14 cellular contexts compared by ENCODE assay signal in the genomic region with DNA sequence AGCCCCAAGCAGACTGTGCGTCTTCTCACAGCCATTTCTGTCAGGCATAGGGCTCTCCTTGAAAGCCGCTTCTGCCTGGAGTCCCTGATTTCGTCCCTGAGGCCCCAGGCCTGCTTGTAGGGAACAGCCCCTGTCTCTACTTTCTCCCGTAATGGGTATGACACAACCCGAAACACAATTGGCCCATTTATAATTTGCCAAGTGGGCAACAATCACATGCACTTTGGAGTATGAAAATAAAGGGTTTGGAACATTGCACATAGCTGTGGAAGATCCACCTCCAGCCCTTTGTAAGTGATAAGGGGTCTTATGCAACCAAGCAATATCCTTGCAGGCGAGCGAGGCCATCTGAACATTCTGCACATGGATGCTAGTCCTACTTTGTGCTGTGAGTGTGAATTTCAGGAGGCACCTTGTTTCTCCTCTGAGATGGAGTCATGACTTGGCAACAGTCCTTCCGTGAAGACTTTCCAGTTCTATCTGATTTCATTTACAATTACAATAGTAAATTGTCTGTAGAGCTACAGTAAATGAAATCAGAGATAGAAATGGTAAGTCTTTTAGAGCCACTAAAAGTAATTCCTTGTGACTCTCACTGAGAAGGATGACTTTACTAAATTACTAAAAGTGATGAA.
A peak's percentile ranks its signal among the peaks of the same experiment; 100 is the strongest.
DNase-seq lines count a peak whose midpoint lies in the region; ATAC-seq and TF ChIP-seq lines count a peak whose summit lies in the region.
"Had no signal": no experiment of that assay in that cellular context is flagged by ENCODE, and none has a peak within 500 bp of the region (broad histone marks: within the 10 kb centered on the region; RNA-seq: fewer than 3 reads in every experiment).

No MANE protein-coding gene starts in this region.

- H2AFZ ChIP-seq in SK-N-SH (ENCODE audit: low read depth) = peak overlapping the region; percentile 0; the same call in 1 of the 2 replicates

- H3F3A ChIP-seq in SK-N-SH (replicated peaks; ENCODE audit: insufficient read depth) = peaks cover 44% of the 10 kb centered on the region

- TF ChIP-seq CTCF in AG04450 (IDR thresholded peaks at IDR 0.05; ENCODE audit: low read depth, low read length) (no peak), SK-N-SH (IDR thresholded peaks at IDR 0.05) (no peak), psoas muscle (IDR thresholded peaks at IDR 0.05) (no peak), BE2C (IDR thresholded peaks at IDR 0.05; ENCODE audit: low read depth, low read length) (no peak)

- H3K27me3 ChIP-seq in AG04450 (ENCODE audit: control insufficient read depth, insufficient read depth, low read length) (no peaks in the 10 kb centered on the region), SK-N-SH (ENCODE audit: insufficient read depth) (no peaks in the 10 kb centered on the region), psoas muscle (ENCODE audit: insufficient read depth in 3 of 3, low read length in 2 of 3) (no peaks in the 10 kb centered on the region), BE2C (no peaks in the 10 kb centered on the region)

- H3K36me3 ChIP-seq in SK-N-SH (replicated peaks in 1 of 2; ENCODE audit: control insufficient read depth in 1 of 2, insufficient read depth in 2 of 2, low read length in 1 of 2) (no peaks in the 10 kb centered on the region), psoas muscle (ENCODE audit: insufficient read depth in 1 of 2, low read depth in 1 of 2) (no peaks in the 10 kb centered on the region), BE2C (no peaks in the 10 kb centered on the region)

- H3K9ac ChIP-seq in SK-N-SH = peak overlapping the region; percentile 68; the same call in 1 of the 2 replicates

- 0 out of 4 replicates have a peak, but pooled peaks of 1 of the 2 experiments have one; percentile 24 for TF ChIP-seq EP300 in SK-N-SH (IDR thresholded peaks at IDR 0.05; ENCODE audit: borderline replicate concordance in 1 of 2, low read depth in 1 of 2, low read length in 1 of 2)

- peaks cover 4% of the 10 kb centered on the region for H3K9me3 ChIP-seq in AG04450 (ENCODE audit: control insufficient read depth, insufficient read depth, low read length)
- no peaks in the 10 kb centered on the region for H3K9me3 ChIP-seq in SK-N-SH
- no peaks in the 10 kb centered on the region for H3K9me3 ChIP-seq in psoas muscle
- no peaks in the 10 kb centered on the region for H3K9me3 ChIP-seq in BE2C

- no peak for TF ChIP-seq RAD21 in SK-N-SH (IDR thresholded peaks at IDR 0.05; ENCODE audit: low read length)

- H3K4me2 ChIP-seq in SK-N-SH = 0 out of 2 replicates have a peak overlapping the region, but pooled peaks have one; percentile 59

- no peaks in the 10 kb centered on the region for H3K79me2 ChIP-seq in SK-N-SH (ENCODE audit: insufficient read depth)

- H4K20me1 ChIP-seq in SK-N-SH (ENCODE audit: insufficient read depth) = no peaks in the 10 kb centered on the region

- WGBS in SK-N-SH (ENCODE audit: low lambda C conversion rate) = 81% methylated on average over 6 of the region's 8 CpGs
- whole genome bisulfite sequencing in psoas muscle, 3 donors = 53 to 79% (median 62%) methylated on average over 8 of the region's 8 CpGs

- no peak for ATAC-seq in psoas muscle

- no peaks in the 10 kb centered on the region for H3K9me2 ChIP-seq in SK-N-SH

- H3K4me3 ChIP-seq in AG04450 (ENCODE audit: low read depth, low read length) = no peak overlapping the region
- no peak overlapping the region for H3K4me3 ChIP-seq in SK-N-SH (ENCODE audit: low read depth in 2 of 2, low read length in 1 of 2)
- H3K4me3 ChIP-seq in psoas muscle = no peak overlapping the region
- H3K4me3 ChIP-seq in BE2C (ENCODE audit: low read depth, low read length) = no peak overlapping the region

- POLR2A ChIA-PET in AG04450 (lab: Yijun Ruan, JAX) (interaction anchor here (1.0 to 2.5 kb wide), 3 partner anchors 22 to 242 kb away, joined by 3 to 19 read pairs (median 13); no protein-coding TSS in a partner anchor), SK-N-SH (lab: Yijun Ruan, JAX) (no interaction called here)

- DNase-seq in AG04450 (ENCODE audit: low read depth, low spot score) (no peak), SK-N-SH (no peak), fibroblast of peridontal ligament (ENCODE audit: extremely low read depth) (peak; percentile 47), psoas muscle (no peak), BE2C (no peak), Ammon's horn (ENCODE audit: low spot score) (no peak), H4 (ENCODE audit: low spot score) (no peak)
- DNase-seq in activated CD4-positive, CD25-positive, alpha-beta regulatory T cell (lab: John Stamatoyannopoulos, UW) = no peak
- DNase-seq: effector CD4-positive, alpha-beta T cell; islet precursor cell; NCI-H187 treated with DMSO at 0.1 percent for 48 hours; NCI-H510A treated with DMSO at 0.1 percent for 48 hours; T-helper 9 cell had no signal

- H3K27ac ChIP-seq in AG04450 (ENCODE audit: low read depth, low read length) = peak overlapping the region; percentile 96
- peak overlapping the region; percentile 90 to 99; a peak in 3 of 4 replicates for H3K27ac ChIP-seq in SK-N-SH (ENCODE audit: low read depth in 2 of 2, low read length in 1 of 2)
- peak overlapping the region; percentile 70 for H3K27ac ChIP-seq in psoas muscle
- H3K27ac ChIP-seq: HL-60 had no signal

- CTCF ChIA-PET in AG04450 (lab: Charles Lee) = no interaction called here
- CTCF ChIA-PET in SK-N-SH (lab: Yijun Ruan, JAX) = no interaction called here

- intact Hi-C loops in psoas muscle (cut with DNase I) = no loop called here

- peaks cover 0 to 40% of the 10 kb centered on the region in 2 experiments; a peak in 3 of 4 replicates for H3K4me1 ChIP-seq in SK-N-SH (ENCODE audit: control insufficient read depth in 1 of 2, insufficient read depth in 2 of 2, low read depth in 1 of 2, low read length in 1 of 2)
- H3K4me1 ChIP-seq in psoas muscle = no peaks in the 10 kb centered on the region
- no peaks in the 10 kb centered on the region for H3K4me1 ChIP-seq in BE2C

TF ChIP-seq in SK-N-SH, 30 proteins besides CTCF, POLR2A, EP300 and RAD21:
- no peak for TF ChIP-seq JUND (IDR thresholded peaks at IDR 0.05)
- TF ChIP-seq, protein P1, sequence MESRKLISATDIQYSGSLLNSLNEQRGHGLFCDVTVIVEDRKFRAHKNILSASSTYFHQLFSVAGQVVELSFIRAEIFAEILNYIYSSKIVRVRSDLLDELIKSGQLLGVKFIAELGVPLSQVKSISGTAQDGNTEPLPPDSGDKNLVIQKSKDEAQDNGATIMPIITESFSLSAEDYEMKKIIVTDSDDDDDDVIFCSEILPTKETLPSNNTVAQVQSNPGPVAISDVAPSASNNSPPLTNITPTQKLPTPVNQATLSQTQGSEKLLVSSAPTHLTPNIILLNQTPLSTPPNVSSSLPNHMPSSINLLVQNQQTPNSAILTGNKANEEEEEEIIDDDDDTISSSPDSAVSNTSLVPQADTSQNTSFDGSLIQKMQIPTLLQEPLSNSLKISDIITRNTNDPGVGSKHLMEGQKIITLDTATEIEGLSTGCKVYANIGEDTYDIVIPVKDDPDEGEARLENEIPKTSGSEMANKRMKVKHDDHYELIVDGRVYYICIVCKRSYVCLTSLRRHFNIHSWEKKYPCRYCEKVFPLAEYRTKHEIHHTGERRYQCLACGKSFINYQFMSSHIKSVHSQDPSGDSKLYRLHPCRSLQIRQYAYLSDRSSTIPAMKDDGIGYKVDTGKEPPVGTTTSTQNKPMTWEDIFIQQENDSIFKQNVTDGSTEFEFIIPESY (IDR thresholded peaks at IDR 0.05; ENCODE audit: borderline replicate concordance, low read depth) = no peak
- TF ChIP-seq SIN3A (IDR thresholded peaks at IDR 0.05; ENCODE audit: borderline replicate concordance, low read depth, low read length) = no peak
